ENCODE assay signal across 8 cellular contexts in genomic region chr7:97006146-97006950, GRCh38. TPM values are rescaled to one million over a fixed set of nuclear protein-coding genes. Genes with fewer than 3 reads are reported as not detected.
DNase-seq lines count a peak whose midpoint lies in the region; ATAC-seq and TF ChIP-seq lines count a peak whose summit lies in the region.

No MANE protein-coding gene starts in this region.

- H3K4me1 ChIP-seq in SJCRH30 (no peaks in the 10 kb centered on the region), duodenal mucosa (ENCODE audit: control insufficient read depth in 1 of 2, insufficient read depth in 2 of 2, low read length in 2 of 2) (peaks cover 0 to 5% of the 10 kb centered on the region in 2 donors), mucosa of descending colon (ENCODE audit: low read depth) (peaks cover 13% of the 10 kb centered on the region), aorta (ENCODE audit: control insufficient read depth in 1 of 2, insufficient read depth in 2 of 2, low read length in 2 of 2) (no peaks in the 10 kb centered on the region)

- ATAC-seq in HG03442 (IDR thresholded peaks at IDR 0.05; ENCODE audit: unreplicated experiment) (peak; percentile 55), mucosa of descending colon (peak; percentile 77), aorta (ENCODE audit: low FRiP score) (peak; percentile 64)

- no peaks in the 10 kb centered on the region for H3K27me3 ChIP-seq in SJCRH30
- H3K27me3 ChIP-seq in duodenal mucosa (ENCODE audit: control insufficient read depth in 1 of 2, insufficient read depth in 2 of 2, low read length in 2 of 2) = peaks cover 78 to 91% of the 10 kb centered on the region in 2 donors
- H3K27me3 ChIP-seq in aorta (ENCODE audit: control insufficient read depth in 1 of 2, insufficient read depth in 2 of 2, low read length in 1 of 2) = peaks cover 0 to 2% of the 10 kb centered on the region in 2 donors

- H3K36me3 ChIP-seq in SJCRH30 (no peaks in the 10 kb centered on the region), duodenal mucosa (ENCODE audit: control insufficient read depth in 1 of 2, insufficient read depth in 2 of 2, low read length in 2 of 2) (no peaks in the 10 kb centered on the region), mucosa of descending colon (ENCODE audit: low read depth) (no peaks in the 10 kb centered on the region), aorta (ENCODE audit: control insufficient read depth in 1 of 2, insufficient read depth in 2 of 2, low read length in 1 of 2) (no peaks in the 10 kb centered on the region)

- peak; percentile 56 for DNase-seq in activated CD4-positive, alpha-beta T cell treated with anti-CD3 and anti-CD28 coated beads for 48 hours
- DNase-seq in activated CD4-positive, alpha-beta T cell treated with anti-CD3 and anti-CD28 coated beads, Interleukin-2, amount 50 U/mL, for 4 hours = no peak
- DNase-seq in SJCRH30 (peak; percentile 45 to 59), mucosa of descending colon (peak in 2 of 3 donors; percentile 18 to 50), aorta (no peak), superior temporal gyrus (ENCODE audit: extremely low spot score) (no peak)

- H3K27ac ChIP-seq in SJCRH30 (peak overlapping the region; percentile 66), duodenal mucosa (ENCODE audit: low read depth, low read length) (no peak overlapping the region), aorta (ENCODE audit: low read depth in 1 of 2, low read length in 2 of 2) (no peak overlapping the region)

- H3K9me3 ChIP-seq in SJCRH30 (replicated peaks) (no peaks in the 10 kb centered on the region), duodenal mucosa (ENCODE audit: control insufficient read depth in 1 of 2, low read length in 2 of 2) (no peaks in the 10 kb centered on the region), mucosa of descending colon (no peaks in the 10 kb centered on the region), aorta (ENCODE audit: control insufficient read depth, low read length) (peaks cover 4% of the 10 kb centered on the region)

- H3K4me3 ChIP-seq in SJCRH30 = peak overlapping the region; percentile 62
- peak overlapping the region; percentile 27 to 53 for H3K4me3 ChIP-seq in duodenal mucosa (ENCODE audit: low read depth in 1 of 2, low read length in 2 of 2)
- no peak overlapping the region for H3K4me3 ChIP-seq in mucosa of descending colon
- peak overlapping the region in 1 of 2 donors; percentile 8 for H3K4me3 ChIP-seq in aorta (ENCODE audit: low read length in 2 of 2)

- TF ChIP-seq CTCF in mucosa of descending colon (IDR thresholded peaks at IDR 0.05) = no peak

- intact Hi-C loops in mucosa of descending colon (cut with DNase I, micrococcal nuclease) (no loop called here), aorta (cut with DNase I) (no loop called here)

- no peak overlapping the region for H3K9ac ChIP-seq in duodenal mucosa (ENCODE audit: low read depth in 1 of 2, low read length in 2 of 2)

- WGBS in aorta, 2 donors = 2 to 3% methylated on average over 68 to 79 of the region's 79 CpGs

RNA-seq across cellular contexts. Expression of gene DLX6, which starts 1.0 kb away (rescaled TPM):
- total RNA-seq in SJCRH30 (2014; rRNA removed; shearing (Covaris generic)) = 3.1 and 3.4 TPM in 2 replicates
- total RNA-seq in mucosa of descending colon (under 1 TPM in 1 of 3 donors, not detected in 2; 0.32 TPM), aorta (under 1 TPM; 0.19 to 0.27 TPM)
- under 1 TPM in 1 of 2 donors, not detected in 1; 0.13 TPM for polyA plus RNA-seq in aorta

RNA-seq across cellular contexts. Expression of gene DLX5, which starts 18.3 kb away (rescaled TPM):
- total RNA-seq in SJCRH30 (2014; rRNA removed; shearing (Covaris generic)) = not detected in 2 replicates
- total RNA-seq in mucosa of descending colon (under 1 TPM in 1 of 3 donors, not detected in 2; 0.89 TPM), aorta (1 to 10 TPM; 1.1 to 1.4 TPM)
- polyA plus RNA-seq in aorta = not detected

Comparison
In these comparisons a context has a peak if more than half of its experiments do, and no peak if none do; other contexts are left out.
1. DNase-seq: peak in activated CD4-positive, alpha-beta T cell treated with anti-CD3 and anti-CD28 coated beads for 48 hours (single experiment), SJCRH30 (2 of 2) and mucosa of descending colon (2 of 3); none in activated CD4-positive, alpha-beta T cell treated with anti-CD3 and anti-CD28 coated beads, Interleukin-2, amount 50 U/mL, for 4 hours (0 of 2), aorta (0 of 2) and superior temporal gyrus (single experiment).
2. Peak in every context shown above with its lines, with median percentiles within 50 percentile points of each other: ATAC-seq.